In the genomic region with DNA sequence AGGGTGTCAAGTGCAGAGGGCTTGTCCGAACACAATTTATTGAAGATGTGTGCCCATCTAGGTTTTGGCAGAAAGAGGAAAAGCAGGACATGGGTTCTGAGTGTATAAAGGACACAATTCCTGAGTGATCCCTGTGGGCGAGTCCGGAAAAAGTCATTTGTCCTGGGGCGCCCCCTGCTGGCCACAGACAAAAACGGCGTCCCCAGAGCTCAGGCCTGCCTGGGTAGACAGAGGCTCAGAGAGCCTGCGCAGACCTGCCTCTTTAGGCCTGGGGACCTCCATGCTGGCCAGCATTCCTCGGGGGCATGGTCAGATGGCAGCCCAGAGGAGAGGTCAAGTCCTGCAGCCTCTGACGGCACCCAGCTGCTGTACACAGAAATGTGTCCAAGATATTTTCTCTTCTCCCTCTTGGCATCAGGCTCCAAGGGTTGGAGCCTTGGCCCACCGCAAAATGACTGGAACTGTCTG, we compare ENCODE assay signal across 8 cellular contexts.
DNase-seq lines count a peak whose midpoint lies in the region; ATAC-seq and TF ChIP-seq lines count a peak whose summit lies in the region.

No MANE protein-coding gene starts in this region.

- no peaks in the 10 kb centered on the region for H3K4me1 ChIP-seq in mucosa of descending colon (ENCODE audit: low read depth)

- intact Hi-C loops in mucosa of descending colon (cut with DNase I, micrococcal nuclease) = loop anchor here (2.0 kb wide), 2 partner anchors 115 to 117 kb away; no protein-coding TSS in a partner anchor

- peak; percentile 81 for TF ChIP-seq CTCF in mucosa of descending colon (IDR thresholded peaks at IDR 0.05)

- no peak overlapping the region for H3K4me3 ChIP-seq in mucosa of descending colon

- ATAC-seq in HG03175 (IDR thresholded peaks at IDR 0.05; ENCODE audit: unreplicated experiment) (peak; percentile 57), mucosa of descending colon (peak; percentile 88), GM18517 (IDR thresholded peaks at IDR 0.05; ENCODE audit: unreplicated experiment) (no peak)

- DNase-seq in DMS114 treated with DMSO at 0.1 percent for 48 hours (lab: John Stamatoyannopoulos, UW; ENCODE audit: unreplicated experiment) = peak; percentile 63
- DNase-seq in NCI-H82 (lab: John Stamatoyannopoulos, UW) = peak; percentile 88
- DNase-seq in activated CD8-positive, alpha-beta memory T cell treated with anti-CD3 and anti-CD28 coated beads, Interleukin-2, amount 50 U/mL, for 24 hours (ENCODE audit: extremely low read depth) = peak; percentile 29
- peak; percentile 91 for DNase-seq in epidermal melanocyte (ENCODE audit: insufficient read length, low spot score)
- DNase-seq in mucosa of descending colon = peak; percentile 67 to 86 (median 76)
- DNase-seq in stimulated activated CD8-positive, alpha-beta memory T cell treated with anti-CD3 and anti-CD28 coated beads, Interleukin-4, amount 100 ng/mL, for 48 hours = peak; percentile 88

- H3K9me3 ChIP-seq in mucosa of descending colon = no peaks in the 10 kb centered on the region

- H3K36me3 ChIP-seq in mucosa of descending colon (ENCODE audit: low read depth) = no peaks in the 10 kb centered on the region

Comparison
In these comparisons a context has a peak if more than half of its experiments do, and no peak if none do; other contexts are left out.
1. DNase-seq: peak in every context shown above with its lines; median percentile 91 in epidermal melanocyte; 88 in NCI-H82; 88 in stimulated activated CD8-positive, alpha-beta memory T cell treated with anti-CD3 and anti-CD28 coated beads, Interleukin-4, amount 100 ng/mL, for 48 hours; 76 in mucosa of descending colon; 63 in DMS114 treated with DMSO at 0.1 percent for 48 hours; 29 in activated CD8-positive, alpha-beta memory T cell treated with anti-CD3 and anti-CD28 coated beads, Interleukin-2, amount 50 U/mL, for 24 hours.